35 cellular contexts compared by ENCODE assay signal in genomic region chr15:48119277-48119676, GRCh38. TPM values are rescaled to one million over a fixed set of nuclear protein-coding genes. Genes with fewer than 3 reads are reported as not detected.
"Had no signal": no experiment of that assay in that cellular context is flagged by ENCODE, and none has a peak within 500 bp of the region (broad histone marks: within the 10 kb centered on the region; RNA-seq: fewer than 3 reads in every experiment).

No MANE protein-coding gene starts in this region.

- H3K4me3 Mint-ChIP-seq: activated CD4-positive, alpha-beta memory T cell treated with anti-CD3 and anti-CD28 coated beads for 36 hours; activated naive CD4-positive, alpha-beta T cell treated with anti-CD3 and anti-CD28 coated beads, Interleukin-2, amount 10 ng/mL, durations not matched to agents 7 days and 5 days; activated naive CD8-positive, alpha-beta T cell treated with anti-CD3 and anti-CD28 coated beads, Interleukin-2, amount 10 ng/mL, durations not matched to agents 7 days and 5 days; activated T-cell treated with anti-CD3 and anti-CD28 coated beads, Interleukin-2, amount 50 U/mL, for 24 hours; central memory CD8-positive, alpha-beta T cell; dendritic cell treated with granulocyte-macrophage colony-stimulating factor and Interleukin-4, amounts not matched to agents 40 ng/mL and 50 ng/mL, for 4 days; endodermal cell; mesothelial cell of epicardium; naive B cell; nephron progenitor cell; type B pancreatic cell had no signal

- H3K4me1 ChIP-seq: breast epithelium, esophagus squamous epithelium, gastroesophageal sphincter, testis, uterus had no signal

- ATAC-seq: gastroesophageal sphincter; left colon; sciatic nerve; stimulated activated naive CD8-positive, alpha-beta T cell treated with anti-CD3 and anti-CD28 coated beads, Interleukin-15, Interleukin-2, amounts not matched to agents 100 U/mL and 50 U/mL, for 24 hours had no signal

- DNase-seq: activated CD4-positive, alpha-beta memory T cell treated with anti-CD3 and anti-CD28 coated beads for 36 hours; activated CD4-positive, alpha-beta T cell treated with anti-CD3 and anti-CD28 coated beads for 4 hours; activated CD8-positive, alpha-beta memory T cell treated with anti-CD3 and anti-CD28 coated beads, Interleukin-2, amount 50 U/mL, for 48 hours; activated gamma-delta T cell; activated naive CD4-positive, alpha-beta T cell treated with anti-CD3 and anti-CD28 coated beads, Interleukin-2, amount 10 ng/mL, durations not matched to agents 7 days and 5 days; activated naive CD8-positive, alpha-beta T cell treated with anti-CD3 and anti-CD28 coated beads, Interleukin-2, amount 10 ng/mL, durations not matched to agents 7 days and 5 days; activated T-cell treated with anti-CD3 and anti-CD28 coated beads, Interleukin-2, amount 50 U/mL, for 24 hours; endodermal cell; esophagus squamous epithelium; kidney; left colon; mammary epithelial cell; naive B cell; nephron progenitor cell; stimulated activated CD4-positive, alpha-beta T cell treated with anti-CD3 and anti-CD28 coated beads, Interleukin-12 subunit alpha, Interleukin-12 subunit beta, amount 100 ng/mL, for 4 hours; stimulated activated CD4-positive, alpha-beta T cell treated with anti-CD3 and anti-CD28 coated beads, Interleukin-4, amount 100 ng/mL, for 1 hour; stimulated activated naive CD8-positive, alpha-beta T cell treated with anti-CD3 and anti-CD28 coated beads, Interleukin-15, Interleukin-2, amounts not matched to agents 100 U/mL and 50 U/mL, for 24 hours; testis; uterus had no signal

- H3K27me3 ChIP-seq: breast epithelium, gastroesophageal sphincter, testis, uterus had no signal

- H3K27ac Mint-ChIP-seq: activated CD4-positive, alpha-beta memory T cell treated with anti-CD3 and anti-CD28 coated beads for 36 hours; activated naive CD4-positive, alpha-beta T cell treated with anti-CD3 and anti-CD28 coated beads, Interleukin-2, amount 10 ng/mL, durations not matched to agents 7 days and 5 days; activated naive CD8-positive, alpha-beta T cell treated with anti-CD3 and anti-CD28 coated beads, Interleukin-2, amount 10 ng/mL, durations not matched to agents 7 days and 5 days; activated T-cell treated with anti-CD3 and anti-CD28 coated beads, Interleukin-2, amount 50 U/mL, for 24 hours; dendritic cell treated with granulocyte-macrophage colony-stimulating factor and Interleukin-4, amounts not matched to agents 40 ng/mL and 50 ng/mL, for 4 days; endodermal cell; mesothelial cell of epicardium; naive B cell; nephron progenitor cell; progenitor cell of endocrine pancreas; type B pancreatic cell had no signal

- H3K4me1 Mint-ChIP-seq: activated naive CD4-positive, alpha-beta T cell treated with anti-CD3 and anti-CD28 coated beads, Interleukin-2, amount 10 ng/mL, durations not matched to agents 7 days and 5 days; activated naive CD8-positive, alpha-beta T cell treated with anti-CD3 and anti-CD28 coated beads, Interleukin-2, amount 10 ng/mL, durations not matched to agents 7 days and 5 days; central memory CD8-positive, alpha-beta T cell; endodermal cell; mesothelial cell of epicardium; naive B cell had no signal

- H3K27me3 Mint-ChIP-seq: progenitor cell of endocrine pancreas had no signal

- H3K36me3 ChIP-seq: breast epithelium, esophagus squamous epithelium, gastroesophageal sphincter, neutrophil, uterus had no signal

- H3K36me3 Mint-ChIP-seq: activated CD4-positive, alpha-beta memory T cell treated with anti-CD3 and anti-CD28 coated beads for 36 hours; activated naive CD4-positive, alpha-beta T cell treated with anti-CD3 and anti-CD28 coated beads, Interleukin-2, amount 10 ng/mL, durations not matched to agents 7 days and 5 days; activated naive CD8-positive, alpha-beta T cell treated with anti-CD3 and anti-CD28 coated beads, Interleukin-2, amount 10 ng/mL, durations not matched to agents 7 days and 5 days; mesothelial cell of epicardium; naive B cell; type B pancreatic cell had no signal

- H3K27ac ChIP-seq: breast epithelium, epithelial cell of prostate, esophagus squamous epithelium, gastroesophageal sphincter, hepatocyte, neutrophil, skin epidermis, testis, uterus, VCaP had no signal

- H3K9me3 Mint-ChIP-seq: activated CD4-positive, alpha-beta memory T cell treated with anti-CD3 and anti-CD28 coated beads for 36 hours; activated naive CD4-positive, alpha-beta T cell treated with anti-CD3 and anti-CD28 coated beads, Interleukin-2, amount 10 ng/mL, durations not matched to agents 7 days and 5 days; activated naive CD8-positive, alpha-beta T cell treated with anti-CD3 and anti-CD28 coated beads, Interleukin-2, amount 10 ng/mL, durations not matched to agents 7 days and 5 days; activated T-cell treated with anti-CD3 and anti-CD28 coated beads, Interleukin-2, amount 50 U/mL, for 24 hours; dendritic cell treated with granulocyte-macrophage colony-stimulating factor and Interleukin-4, amounts not matched to agents 40 ng/mL and 50 ng/mL, for 4 days; endodermal cell; mesothelial cell of epicardium; naive B cell; nephron progenitor cell; type B pancreatic cell had no signal

- H3K4me3 ChIP-seq: breast epithelium, esophagus squamous epithelium, gastroesophageal sphincter, hepatocyte, skin epidermis, testis, uterus had no signal

- H3K9me3 ChIP-seq: breast epithelium, esophagus squamous epithelium, gastroesophageal sphincter, neutrophil, testis, uterus had no signal

RNA-seq across cellular contexts. Expression of gene SLC24A5, which starts 1.5 kb away (rescaled TPM):
- total RNA-seq: activated CD4-positive, alpha-beta memory T cell treated with anti-CD3 and anti-CD28 coated beads for 36 hours; activated naive CD8-positive, alpha-beta T cell treated with anti-CD3 and anti-CD28 coated beads, Interleukin-2, amount 10 ng/mL, durations not matched to agents 7 days and 5 days; breast epithelium; endodermal cell; esophagus squamous epithelium; gastroesophageal sphincter; hepatocyte; kidney; left colon; liver; mammary epithelial cell; osteocyte; progenitor cell of endocrine pancreas; renal cortical epithelial cell had no signal
- polyA plus RNA-seq: hepatocyte, liver, mammary epithelial cell had no signal
